ENCODE assay signal across 8 cellular contexts in the genomic region with DNA sequence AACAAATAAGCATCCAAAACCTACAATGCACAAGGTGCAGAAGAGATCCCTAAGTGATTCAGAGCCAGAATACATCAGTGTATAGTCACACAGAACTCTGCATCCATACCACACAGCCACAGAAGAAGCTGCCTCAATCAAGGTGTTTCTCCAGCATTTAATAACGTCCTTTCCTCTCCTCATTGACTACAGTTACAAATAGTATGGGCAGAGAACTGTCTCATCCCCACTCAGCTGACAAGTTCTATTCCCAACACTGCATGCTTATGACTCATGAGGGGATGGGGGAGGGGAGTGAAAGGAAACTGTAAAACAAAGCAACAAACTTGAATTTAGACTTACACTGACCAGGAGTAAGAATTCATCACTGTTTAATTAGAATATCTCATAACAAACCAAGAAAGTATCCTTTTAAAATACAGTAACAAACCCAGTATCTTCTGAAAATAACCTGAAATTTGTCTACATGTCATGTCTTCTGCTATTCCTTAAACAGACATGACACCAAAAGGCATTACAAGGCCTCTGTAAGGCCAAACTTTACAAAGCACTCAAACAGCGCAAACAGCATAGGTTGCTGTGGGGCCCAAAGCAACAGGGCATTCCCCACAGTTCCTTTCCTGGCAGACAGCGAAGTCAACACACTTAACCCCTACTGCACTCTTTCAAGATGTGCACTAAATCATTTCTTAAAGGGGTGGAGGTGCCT. TPM values are rescaled to one million over a fixed set of nuclear protein-coding genes. Genes with fewer than 3 reads are reported as not detected.
DNase-seq lines count a peak whose midpoint lies in the region; ATAC-seq and TF ChIP-seq lines count a peak whose summit lies in the region.

No MANE protein-coding gene starts in this region.

- H3K27me3 Mint-ChIP-seq in activated naive CD8-positive, alpha-beta T cell treated with anti-CD3 and anti-CD28 coated beads, Interleukin-2, amount 10 ng/mL, durations not matched to agents 7 days and 5 days, result no peaks in the 10 kb centered on the region
- H3K27me3 Mint-ChIP-seq in progenitor cell of endocrine pancreas, result no peaks in the 10 kb centered on the region

- H3K4me1 Mint-ChIP-seq in activated naive CD8-positive, alpha-beta T cell treated with anti-CD3 and anti-CD28 coated beads, Interleukin-2, amount 10 ng/mL, durations not matched to agents 7 days and 5 days, result peaks cover 36% of the 10 kb centered on the region
- peaks cover 23% of the 10 kb centered on the region for H3K4me1 Mint-ChIP-seq in progenitor cell of endocrine pancreas (ENCODE audit: low read depth)

- intact Hi-C loops in head of caudate nucleus (cut with DNase I), result no loop called here

- DNase-seq in AG10803 (ENCODE audit: low read depth), result peak; percentile 74
- DNase-seq in MV-4-11 (lab: John Stamatoyannopoulos, UW), result peak; percentile 35
- no peak for DNase-seq in activated naive CD8-positive, alpha-beta T cell treated with anti-CD3 and anti-CD28 coated beads, Interleukin-2, amount 10 ng/mL, durations not matched to agents 7 days and 5 days
- peak in 22 of 42 donors; percentile 25 to 84 (median 54) for DNase-seq in head of caudate nucleus
- DNase-seq in progenitor cell of endocrine pancreas (ENCODE audit: low spot score, unreplicated experiment), result no peak
- no peak for DNase-seq in HuH-7.5 (ENCODE audit: low spot score)
- DNase-seq in NCI-H510A (lab: John Stamatoyannopoulos, UW), result no peak

- TF ChIP-seq CTCF in AG10803 (conservative IDR thresholded peaks at IDR 0.05; ENCODE audit: low read length) (no peak), progenitor cell of endocrine pancreas (IDR thresholded peaks at IDR 0.05; ENCODE audit: unreplicated experiment) (no peak)

- POLR2A ChIA-PET in activated naive CD8-positive, alpha-beta T cell treated with anti-CD3 and anti-CD28 coated beads, Interleukin-2, amount 10 ng/mL, durations not matched to agents 7 days and 5 days (lab: Charles Lee), result interaction anchor here (0.8 to 1.8 kb wide), 2 partner anchors 29 to 97 kb away, joined by 3 to 7 read pairs; a partner anchor contains a TSS

- ATAC-seq in GM21423 (IDR thresholded peaks at IDR 0.05; ENCODE audit: unreplicated experiment), result peak; percentile 54
- ATAC-seq in activated naive CD8-positive, alpha-beta T cell treated with anti-CD3 and anti-CD28 coated beads, Interleukin-2, amount 10 ng/mL, durations not matched to agents 7 days and 5 days (ENCODE audit: low read depth), result peak; percentile 59

- H3K36me3 Mint-ChIP-seq in activated naive CD8-positive, alpha-beta T cell treated with anti-CD3 and anti-CD28 coated beads, Interleukin-2, amount 10 ng/mL, durations not matched to agents 7 days and 5 days, result peaks cover 6% of the 10 kb centered on the region
- H3K36me3 Mint-ChIP-seq in progenitor cell of endocrine pancreas (ENCODE audit: insufficient read depth), result peaks cover 5% of the 10 kb centered on the region

- H3K4me3 Mint-ChIP-seq in activated naive CD8-positive, alpha-beta T cell treated with anti-CD3 and anti-CD28 coated beads, Interleukin-2, amount 10 ng/mL, durations not matched to agents 7 days and 5 days, result peak overlapping the region; percentile 41
- H3K4me3 Mint-ChIP-seq in progenitor cell of endocrine pancreas (ENCODE audit: low read depth), result no peak overlapping the region

- H3K27ac Mint-ChIP-seq in activated naive CD8-positive, alpha-beta T cell treated with anti-CD3 and anti-CD28 coated beads, Interleukin-2, amount 10 ng/mL, durations not matched to agents 7 days and 5 days, result peak overlapping the region; percentile 70
- H3K27ac Mint-ChIP-seq in progenitor cell of endocrine pancreas, result peak overlapping the region; percentile 87

- peak overlapping the region; percentile 15 for H3K4me3 ChIP-seq in AG10803 (ENCODE audit: low read length)

- no peaks in the 10 kb centered on the region for H3K9me3 Mint-ChIP-seq in activated naive CD8-positive, alpha-beta T cell treated with anti-CD3 and anti-CD28 coated beads, Interleukin-2, amount 10 ng/mL, durations not matched to agents 7 days and 5 days
- H3K9me3 Mint-ChIP-seq in progenitor cell of endocrine pancreas (ENCODE audit: low read depth), result no peaks in the 10 kb centered on the region

RNA-seq across cellular contexts. Expression of a gene that starts 29.3 kb away (rescaled TPM):
- 100 to 1,000 TPM; 102 to 113 TPM for total RNA-seq in activated naive CD8-positive, alpha-beta T cell treated with anti-CD3 and anti-CD28 coated beads, Interleukin-2, amount 10 ng/mL, durations not matched to agents 7 days and 5 days
- total RNA-seq in progenitor cell of endocrine pancreas, result 161 and 163 TPM in 2 replicates

RNA-seq across cellular contexts. Expression of a gene that starts 41.8 kb away (rescaled TPM):
- total RNA-seq in activated naive CD8-positive, alpha-beta T cell treated with anti-CD3 and anti-CD28 coated beads, Interleukin-2, amount 10 ng/mL, durations not matched to agents 7 days and 5 days, result 10 to 100 TPM; 37.9 to 39.3 TPM
- total RNA-seq in progenitor cell of endocrine pancreas, result 45.6 and 47.6 TPM in 2 replicates

RNA-seq across cellular contexts. Expression of a gene that starts 55.1 kb away (rescaled TPM):
- 10 to 100 TPM; 18.8 to 19.0 TPM for total RNA-seq in activated naive CD8-positive, alpha-beta T cell treated with anti-CD3 and anti-CD28 coated beads, Interleukin-2, amount 10 ng/mL, durations not matched to agents 7 days and 5 days
- 16.6 and 18.1 TPM in 2 replicates for total RNA-seq in progenitor cell of endocrine pancreas

RNA-seq across cellular contexts. Expression of a gene that starts 55.2 kb away (rescaled TPM):
- total RNA-seq in activated naive CD8-positive, alpha-beta T cell treated with anti-CD3 and anti-CD28 coated beads, Interleukin-2, amount 10 ng/mL, durations not matched to agents 7 days and 5 days, result 100 to 1,000 TPM; 105 to 108 TPM
- 102 and 109 TPM in 2 replicates for total RNA-seq in progenitor cell of endocrine pancreas

Comparison
In these comparisons a context has a peak if more than half of its experiments do, and no peak if none do; other contexts are left out.
1. DNase-seq: peak in AG10803 (single experiment), MV-4-11 (single experiment) and head of caudate nucleus (22 of 42); none in activated naive CD8-positive, alpha-beta T cell treated with anti-CD3 and anti-CD28 coated beads, Interleukin-2, amount 10 ng/mL, durations not matched to agents 7 days and 5 days (single experiment), progenitor cell of endocrine pancreas (single experiment), HuH-7.5 (single experiment) and NCI-H510A (single experiment).